ENCODE assay signal across 20 cellular contexts in the genomic region with DNA sequence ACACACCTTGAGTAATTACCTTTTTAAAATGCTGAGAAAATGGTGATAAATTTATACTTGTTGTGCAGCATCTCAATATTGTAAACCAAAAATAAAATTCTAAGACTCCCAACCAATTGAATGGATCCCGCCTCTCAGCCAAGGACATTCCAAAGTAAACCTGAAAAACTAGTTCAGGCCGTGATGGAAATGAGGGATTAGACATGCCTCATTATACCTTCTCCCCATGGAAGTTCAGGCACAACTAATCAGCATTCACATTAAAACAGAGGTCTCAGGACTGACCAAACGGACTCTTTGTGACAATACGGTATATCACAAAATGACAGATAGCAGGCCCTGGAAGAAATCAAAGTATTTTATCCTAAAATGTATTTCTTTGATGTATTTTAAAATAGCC.
DNase-seq lines count a peak whose midpoint lies in the region; ATAC-seq, FAIRE-seq and TF ChIP-seq lines count a peak whose summit lies in the region.
"Had no signal": no experiment of that assay in that cellular context is flagged by ENCODE, and none has a peak within 500 bp of the region (broad histone marks: within the 10 kb centered on the region; RNA-seq: fewer than 3 reads in every experiment).

No MANE protein-coding gene starts in this region.

- H4K5ac ChIP-seq in H1 (ENCODE audit: insufficient read length, low read depth, low read length), result no peak overlapping the region

- H3K9ac ChIP-seq in H1 (replicated peaks in 1 of 4; ENCODE audit: extremely low read depth in 1 of 4, low read depth in 3 of 4, low read length in 3 of 4), result no peak overlapping the region
- H3K9ac ChIP-seq: parathyroid adenoma had no signal

- H4K91ac ChIP-seq in H1 (replicated peaks; ENCODE audit: insufficient read length, low read length), result no peak overlapping the region

- WGBS in H1 (ENCODE audit: extremely low coverage in 1 of 2, insufficient coverage in 1 of 2, insufficient read length in 1 of 2, insufficient replicate concordance in 2 of 2, low coverage in 1 of 2, low lambda C conversion rate in 2 of 2, missing lambda C conversion rate in 1 of 2), 2 experiments, result 74% methylated on average over 4 of the region's 4 CpGs; no CpG with 5 or more reads in 1 of the 2 experiments

- H3K4me2 ChIP-seq in H1 (ENCODE audit: insufficient read depth in 1 of 2, low read depth in 2 of 2, low read length in 2 of 2), result peak overlapping the region in 1 of 2 experiments; percentile 1; a peak in 3 of 4 replicates

- no peak overlapping the region for H2AFZ ChIP-seq in ACC112 (ENCODE audit: low read length, unreplicated experiment)
- no peak overlapping the region for H2AFZ ChIP-seq in H1 (ENCODE audit: low read length)
- H2AFZ ChIP-seq: parathyroid adenoma had no signal

- no peak overlapping the region for H3K14ac ChIP-seq in H1 (ENCODE audit: insufficient read length)

- H3K27me3 Mint-ChIP-seq in mesothelial cell of epicardium (ENCODE audit: low read depth), result no peaks in the 10 kb centered on the region
- H3K27me3 Mint-ChIP-seq in activated T-cell treated with anti-CD3 and anti-CD28 coated beads, Interleukin-2, amount 50 U/mL, for 72 hours (ENCODE audit: low read depth), result no peaks in the 10 kb centered on the region
- H3K27me3 Mint-ChIP-seq: stimulated activated naive CD8-positive, alpha-beta T cell treated with anti-CD3 and anti-CD28 coated beads, Interleukin-15, Interleukin-2, amounts not matched to agents 100 ng/mL and 50 ng/mL, for 24 hours had no signal

- H4K8ac ChIP-seq in H1 (ENCODE audit: extremely low read depth, insufficient read depth, low read length), result no peak overlapping the region

- H3K23ac ChIP-seq in H1 (ENCODE audit: insufficient read length), result no peak overlapping the region

- H3K4me1 Mint-ChIP-seq in mesothelial cell of epicardium, result peaks cover 51% of the 10 kb centered on the region
- peaks cover 16% of the 10 kb centered on the region for H3K4me1 Mint-ChIP-seq in activated T-cell treated with anti-CD3 and anti-CD28 coated beads, Interleukin-2, amount 50 U/mL, for 72 hours (ENCODE audit: low read depth)

- no peaks in the 10 kb centered on the region for H3K9me3 ChIP-seq in H1 (ENCODE audit: insufficient read depth in 2 of 2, low read depth in 1 of 2, low read length in 1 of 2)
- H3K9me3 ChIP-seq: gastroesophageal sphincter, sigmoid colon had no signal

- no peak overlapping the region for H2BK20ac ChIP-seq in H1 (ENCODE audit: low read length)

- no peaks in the 10 kb centered on the region for H3K36me3 Mint-ChIP-seq in mesothelial cell of epicardium
- H3K36me3 Mint-ChIP-seq in activated T-cell treated with anti-CD3 and anti-CD28 coated beads, Interleukin-2, amount 50 U/mL, for 72 hours (ENCODE audit: insufficient read depth in 2 of 2), result no peaks in the 10 kb centered on the region

- peaks cover 42% of the 10 kb centered on the region for H3K4me1 ChIP-seq in ACC112 (ENCODE audit: control insufficient read depth, insufficient read depth, low read length, unreplicated experiment)
- H3K4me1 ChIP-seq in H1 (replicated peaks in 1 of 4; ENCODE audit: control insufficient read depth in 3 of 4, insufficient read depth in 4 of 4, low read length in 3 of 4), result peaks cover 0 to 18% (median 6%) of the 10 kb centered on the region in 4 experiments; a peak in 2 of 7 replicates
- H3K4me1 ChIP-seq: gastroesophageal sphincter, parathyroid adenoma, sigmoid colon had no signal

- TF ChIP-seq POLR2A in H1 (IDR thresholded peaks at IDR 0.05; ENCODE audit: control extremely low read depth in 1 of 2, low read depth in 2 of 2, low read length in 2 of 2) (no peak), H54 (IDR thresholded peaks at IDR 0.05; ENCODE audit: low read depth, low read length) (no peak)

- H3K4me3 ChIP-seq in ACC112 (ENCODE audit: low read depth, low read length) (no peak overlapping the region), H1 (ENCODE audit: extremely low read depth in 1 of 4, insufficient read depth in 2 of 4, low read depth in 3 of 4, low read length in 4 of 4) (peak overlapping the region in 1 of 4 experiments; percentile 27; a peak in 1 of 8 replicates)
- H3K4me3 ChIP-seq: cardiac muscle cell, dorsolateral prefrontal cortex, gastroesophageal sphincter, sigmoid colon had no signal

- peak overlapping the region; percentile 72 for H3K27ac Mint-ChIP-seq in mesothelial cell of epicardium
- H3K27ac Mint-ChIP-seq in activated T-cell treated with anti-CD3 and anti-CD28 coated beads, Interleukin-2, amount 50 U/mL, for 72 hours, result no peak overlapping the region
- H3K27ac Mint-ChIP-seq: activated T-helper 1 cell treated with anti-CD3 and anti-CD28 coated beads, Interleukin-12 subunit alpha, Interleukin-12 subunit beta, Interleukin-2, Interleukin-4 antibody, amounts not matched to agents 30 ng/mL and 10 ng/mL and 1 ng/mL, durations not matched to agents 14 hours and 24 hours and 36 hours; stimulated activated naive CD8-positive, alpha-beta T cell treated with anti-CD3 and anti-CD28 coated beads, Interleukin-15, Interleukin-2, amounts not matched to agents 100 ng/mL and 50 ng/mL, for 24 hours had no signal

- DNase-seq in NCI-H1048 (lab: John Stamatoyannopoulos, UW) (peak; percentile 13), H1 (ENCODE audit: low read depth in 1 of 2, low spot score in 2 of 2) (no peak), mesothelial cell of epicardium (ENCODE audit: low spot score in 2 of 2, unreplicated experiment in 2 of 2) (no peak), Kasumi-1 (lab: John Stamatoyannopoulos, UW) (no peak), H54 (ENCODE audit: insufficient read length, low spot score) (no peak), cerebellum (ENCODE audit: low spot score) (no peak)
- no peak for DNase-seq in activated T-cell treated with anti-CD3 and anti-CD28 coated beads, Interleukin-2, amount 50 U/mL, for 72 hours
- DNase-seq: activated CD4-positive, alpha-beta T cell treated with anti-CD3 and anti-CD28 coated beads for 1 hour; dorsolateral prefrontal cortex; left ventricle myocardium superior; NCI-H187; NCI-H345; RPMI8226; sigmoid colon had no signal

- no peak overlapping the region for H3K4ac ChIP-seq in H1 (replicated peaks; ENCODE audit: insufficient read length, low read depth, low read length)

- H2BK12ac ChIP-seq in H1 (ENCODE audit: low read depth, low read length), result no peak overlapping the region

- H3K27ac ChIP-seq in ACC112 (ENCODE audit: low read depth, low read length), result peak overlapping the region; percentile 91
- H3K27ac ChIP-seq in H1 (ENCODE audit: low read depth, low read length), result no peak overlapping the region
- H3K27ac ChIP-seq: cardiac muscle cell, dorsolateral prefrontal cortex, gastroesophageal sphincter, parathyroid adenoma, sigmoid colon had no signal

- TF ChIP-seq RAD21 in H1 (IDR thresholded peaks at IDR 0.05 in 1 of 2, conservative IDR thresholded peaks at IDR 0.05 in 1 of 2; ENCODE audit: low read depth in 2 of 2, low read length in 2 of 2), result no peak

- H3K36me3 ChIP-seq in ACC112 (ENCODE audit: insufficient read depth, low read length), result no peaks in the 10 kb centered on the region
- H3K36me3 ChIP-seq in H1 (ENCODE audit: control insufficient read depth in 2 of 4, insufficient read depth in 4 of 4, low read length in 3 of 4), result no peaks in the 10 kb centered on the region
- H3K36me3 ChIP-seq: cardiac muscle cell, gastroesophageal sphincter, sigmoid colon had no signal

- ATAC-seq in activated T-cell treated with anti-CD3 and anti-CD28 coated beads, Interleukin-2, amount 50 U/mL, for 72 hours (replicated peaks in 1 of 2), result no peak
- ATAC-seq: gastroesophageal sphincter, left ventricle myocardium superior had no signal

- H2BK15ac ChIP-seq in H1 (ENCODE audit: low read length), result no peak overlapping the region

- POLR2A ChIA-PET in H1 (lab: Charles Lee; ENCODE audit: partially characterized antibody), result no interaction called here

- no peaks in the 10 kb centered on the region for H4K20me1 ChIP-seq in H1 (replicated peaks in 1 of 2; ENCODE audit: control insufficient read depth in 1 of 2, insufficient read depth in 2 of 2, low read length in 2 of 2)

- H3K23me2 ChIP-seq in H1 (ENCODE audit: low read depth, low read length), result no peaks in the 10 kb centered on the region; the same call in 1 of the 2 replicates

- H3K27me3 ChIP-seq in ACC112 (ENCODE audit: insufficient read depth, low read length), result no peaks in the 10 kb centered on the region
- no peaks in the 10 kb centered on the region for H3K27me3 ChIP-seq in H1 (replicated peaks in 1 of 4; ENCODE audit: control insufficient read depth in 3 of 4, extremely low read depth in 1 of 4, insufficient read depth in 3 of 4, low read length in 3 of 4)
- H3K27me3 ChIP-seq: cardiac muscle cell, gastroesophageal sphincter, sigmoid colon had no signal

- H2AK5ac ChIP-seq in H1 (ENCODE audit: low read depth, low read length), result no peak overlapping the region

- no peak overlapping the region for H2BK5ac ChIP-seq in H1 (ENCODE audit: low read depth, low read length)

- H3K56ac ChIP-seq in H1 (replicated peaks; ENCODE audit: insufficient read length, low read depth, low read length), result no peak overlapping the region

- no peak for TF ChIP-seq CTCF in H1 (IDR thresholded peaks at IDR 0.05; ENCODE audit: control extremely low read depth in 1 of 3, insufficient read depth in 1 of 3, low read depth in 1 of 3, low read length in 3 of 3)
- no peak for TF ChIP-seq CTCF in mesothelial cell of epicardium (IDR thresholded peaks at IDR 0.05; ENCODE audit: unreplicated experiment)

- H3K79me2 ChIP-seq in ACC112 (ENCODE audit: control insufficient read depth, insufficient read depth, low read length, unreplicated experiment) (no peaks in the 10 kb centered on the region), H1 (ENCODE audit: control insufficient read depth in 1 of 2, insufficient read depth in 2 of 2, low read length in 2 of 2) (no peaks in the 10 kb centered on the region)
- H3K79me2 ChIP-seq: parathyroid adenoma had no signal

- H3K18ac ChIP-seq in H1 (ENCODE audit: extremely low read depth, low read length), result no peak overlapping the region

- TF ChIP-seq EP300 in H1 (IDR thresholded peaks at IDR 0.05; ENCODE audit: borderline replicate concordance in 1 of 2, low read depth in 2 of 2, low read length in 2 of 2), result no peak

- no peaks in the 10 kb centered on the region for H3K79me1 ChIP-seq in H1 (ENCODE audit: low read depth, low read length)

- H2BK120ac ChIP-seq in H1 (replicated peaks; ENCODE audit: low read depth, low read length), result no peak overlapping the region

- FAIRE-seq in H1 (lab: Jason Lieb, UNC) (peak; percentile 92), H54 (lab: Jason Lieb, UNC) (no peak)

- H3K9me3 Mint-ChIP-seq in mesothelial cell of epicardium, result no peaks in the 10 kb centered on the region
- H3K9me3 Mint-ChIP-seq in activated T-cell treated with anti-CD3 and anti-CD28 coated beads, Interleukin-2, amount 50 U/mL, for 72 hours, result peaks cover 6 to 7% of the 10 kb centered on the region in 2 donors

- CTCF ChIA-PET in H1 (lab: Charles Lee; ENCODE audit: partially characterized antibody), result no interaction called here

- H3K4me3 Mint-ChIP-seq in mesothelial cell of epicardium, result no peak overlapping the region
- H3K4me3 Mint-ChIP-seq in activated T-cell treated with anti-CD3 and anti-CD28 coated beads, Interleukin-2, amount 50 U/mL, for 72 hours, result no peak overlapping the region
- H3K4me3 Mint-ChIP-seq: activated T-helper 1 cell treated with anti-CD3 and anti-CD28 coated beads, Interleukin-12 subunit alpha, Interleukin-12 subunit beta, Interleukin-2, Interleukin-4 antibody, amounts not matched to agents 30 ng/mL and 10 ng/mL and 1 ng/mL, durations not matched to agents 14 hours and 24 hours and 36 hours; stimulated activated naive CD8-positive, alpha-beta T cell treated with anti-CD3 and anti-CD28 coated beads, Interleukin-15, Interleukin-2, amounts not matched to agents 100 ng/mL and 50 ng/mL, for 24 hours had no signal
